ENCODE assay signal across 17 cellular contexts in genomic region chr7:155252388-155252957, GRCh38. TPM values are rescaled to one million over a fixed set of nuclear protein-coding genes. Genes with fewer than 3 reads are reported as not detected.
DNase-seq lines count a peak whose midpoint lies in the region; ATAC-seq and TF ChIP-seq lines count a peak whose summit lies in the region.
"Had no signal": no experiment of that assay in that cellular context is flagged by ENCODE, and none has a peak within 500 bp of the region (broad histone marks: within the 10 kb centered on the region; RNA-seq: fewer than 3 reads in every experiment).

No MANE protein-coding gene starts in this region.

- H3K4me3 ChIP-seq in breast epithelium = no peak overlapping the region
- H3K4me3 ChIP-seq: Peyer's patch, testis had no signal

- no peaks in the 10 kb centered on the region for H3K27me3 ChIP-seq in breast epithelium
- H3K27me3 ChIP-seq: Peyer's patch, testis had no signal

- no peak overlapping the region for H3K4me3 Mint-ChIP-seq in MCF 10A (ENCODE audit: unreplicated experiment)
- H3K4me3 Mint-ChIP-seq in mesothelial cell of epicardium = no peak overlapping the region
- H3K4me3 Mint-ChIP-seq in activated CD8-positive, alpha-beta memory T cell treated with anti-CD3 and anti-CD28 coated beads, Interleukin-2, amount 10 ng/mL, durations not matched to agents 7 days and 5 days = no peak overlapping the region
- H3K4me3 Mint-ChIP-seq: CD8-positive, alpha-beta T cell; dendritic cell treated with granulocyte-macrophage colony-stimulating factor and Interleukin-4, amounts not matched to agents 40 ng/mL and 50 ng/mL, for 4 days; naive thymus-derived CD8-positive, alpha-beta T cell had no signal

- no peaks in the 10 kb centered on the region for H3K36me3 ChIP-seq in breast epithelium
- H3K36me3 ChIP-seq: Peyer's patch had no signal

- H3K9me3 ChIP-seq in breast epithelium = no peaks in the 10 kb centered on the region
- H3K9me3 ChIP-seq: Peyer's patch, testis had no signal

- no peak for TF ChIP-seq POLR2A in breast epithelium (IDR thresholded peaks at IDR 0.05)

- intact Hi-C loops in breast epithelium (cut with DNase I; ENCODE audit: low total_unique reads) = no loop called here
- intact Hi-C loops in MCF 10A (cut with micrococcal nuclease) = no loop called here

- no peak overlapping the region for H3K27ac Mint-ChIP-seq in MCF 10A (ENCODE audit: low read depth, unreplicated experiment)
- H3K27ac Mint-ChIP-seq in mesothelial cell of epicardium = peak overlapping the region; percentile 21
- H3K27ac Mint-ChIP-seq in activated CD8-positive, alpha-beta memory T cell treated with anti-CD3 and anti-CD28 coated beads, Interleukin-2, amount 10 ng/mL, durations not matched to agents 7 days and 5 days = no peak overlapping the region
- H3K27ac Mint-ChIP-seq: activated T-helper 2 cell treated with anti-CD3 and anti-CD28 coated beads, Interferon-gamma antibody, Interleukin-2, Interleukin-4, amounts not matched to agents 10 μg/mL and 5 μg/mL and 100 μg/mL, durations not matched to agents 14 hours and 24 hours and 36 hours; CD8-positive, alpha-beta T cell; dendritic cell treated with granulocyte-macrophage colony-stimulating factor and Interleukin-4, amounts not matched to agents 40 ng/mL and 50 ng/mL, for 4 days; naive thymus-derived CD8-positive, alpha-beta T cell had no signal

- ATAC-seq in activated CD8-positive, alpha-beta memory T cell treated with anti-CD3 and anti-CD28 coated beads, Interleukin-2, amount 10 ng/mL, durations not matched to agents 7 days and 5 days = no peak
- ATAC-seq in HG03460 (IDR thresholded peaks at IDR 0.05; ENCODE audit: unreplicated experiment) = no peak
- ATAC-seq: CD8-positive, alpha-beta T cell; naive thymus-derived CD8-positive, alpha-beta T cell had no signal

- TF ChIP-seq CTCF in breast epithelium (IDR thresholded peaks at IDR 0.05) = peak in 1 of 3 donors; percentile 13
- TF ChIP-seq CTCF in MCF 10A (IDR thresholded peaks at IDR 0.05; ENCODE audit: unreplicated experiment) = no peak
- TF ChIP-seq CTCF in mesothelial cell of epicardium (IDR thresholded peaks at IDR 0.05; ENCODE audit: unreplicated experiment) = no peak

- POLR2A ChIA-PET in MCF 10A (lab: Yijun Ruan, JAX) = no interaction called here

- H3K9me3 Mint-ChIP-seq in MCF 10A (ENCODE audit: unreplicated experiment) (no peaks in the 10 kb centered on the region), mesothelial cell of epicardium (no peaks in the 10 kb centered on the region)
- H3K9me3 Mint-ChIP-seq in activated CD8-positive, alpha-beta memory T cell treated with anti-CD3 and anti-CD28 coated beads, Interleukin-2, amount 10 ng/mL, durations not matched to agents 7 days and 5 days (ENCODE audit: low read depth) = no peaks in the 10 kb centered on the region
- H3K9me3 Mint-ChIP-seq: activated T-helper 2 cell treated with anti-CD3 and anti-CD28 coated beads, Interferon-gamma antibody, Interleukin-2, Interleukin-4, amounts not matched to agents 10 μg/mL and 5 μg/mL and 100 μg/mL, durations not matched to agents 14 hours and 24 hours and 36 hours; CD8-positive, alpha-beta T cell; dendritic cell treated with granulocyte-macrophage colony-stimulating factor and Interleukin-4, amounts not matched to agents 40 ng/mL and 50 ng/mL, for 4 days; naive thymus-derived CD8-positive, alpha-beta T cell had no signal

- H3K4me1 Mint-ChIP-seq in MCF 10A (ENCODE audit: insufficient read depth, unreplicated experiment) (peaks cover 8% of the 10 kb centered on the region), mesothelial cell of epicardium (peaks cover 28% of the 10 kb centered on the region)
- H3K4me1 Mint-ChIP-seq in activated CD8-positive, alpha-beta memory T cell treated with anti-CD3 and anti-CD28 coated beads, Interleukin-2, amount 10 ng/mL, durations not matched to agents 7 days and 5 days = no peaks in the 10 kb centered on the region

- DNase-seq in breast epithelium (ENCODE audit: low spot score in 2 of 2) (no peak), MCF 10A (ENCODE audit: unreplicated experiment) (no peak), dermis blood vessel endothelial cell (peak; percentile 33), mesothelial cell of epicardium (ENCODE audit: low spot score in 2 of 2, unreplicated experiment in 2 of 2) (no peak), superior temporal gyrus (ENCODE audit: extremely low spot score) (no peak), NCI-H146 (lab: John Stamatoyannopoulos, UW) (no peak)
- DNase-seq in activated CD8-positive, alpha-beta memory T cell treated with anti-CD3 and anti-CD28 coated beads, Interleukin-2, amount 10 ng/mL, durations not matched to agents 7 days and 5 days = no peak
- DNase-seq: activated CD8-positive, alpha-beta memory T cell treated with anti-CD3 and anti-CD28 coated beads for 24 hours; CD8-positive, alpha-beta T cell; naive thymus-derived CD8-positive, alpha-beta T cell; NCI-H2081; NCI-H748 treated with DMSO at 0.1 percent for 48 hours; testis had no signal

- peaks cover 6% of the 10 kb centered on the region for H3K36me3 Mint-ChIP-seq in MCF 10A (ENCODE audit: insufficient read depth, unreplicated experiment)
- H3K36me3 Mint-ChIP-seq in mesothelial cell of epicardium = no peaks in the 10 kb centered on the region
- H3K36me3 Mint-ChIP-seq in activated CD8-positive, alpha-beta memory T cell treated with anti-CD3 and anti-CD28 coated beads, Interleukin-2, amount 10 ng/mL, durations not matched to agents 7 days and 5 days = no peaks in the 10 kb centered on the region
- H3K36me3 Mint-ChIP-seq: CD8-positive, alpha-beta T cell; naive thymus-derived CD8-positive, alpha-beta T cell had no signal

- H3K27me3 Mint-ChIP-seq in MCF 10A (ENCODE audit: insufficient read depth, unreplicated experiment) (no peaks in the 10 kb centered on the region), mesothelial cell of epicardium (ENCODE audit: low read depth) (no peaks in the 10 kb centered on the region)
- peaks cover 32% of the 10 kb centered on the region for H3K27me3 Mint-ChIP-seq in activated CD8-positive, alpha-beta memory T cell treated with anti-CD3 and anti-CD28 coated beads, Interleukin-2, amount 10 ng/mL, durations not matched to agents 7 days and 5 days

- peaks cover 0 to 9% of the 10 kb centered on the region in 2 donors for H3K4me1 ChIP-seq in breast epithelium
- H3K4me1 ChIP-seq: Peyer's patch had no signal

- CTCF ChIA-PET in MCF 10A (lab: Yijun Ruan, JAX) = interaction anchor here (0.9 to 2.0 kb wide), 4 partner anchors 13 to 252 kb away, joined by 3 to 6 read pairs (median 3); no protein-coding TSS in a partner anchor
- CTCF ChIA-PET in activated CD8-positive, alpha-beta memory T cell treated with anti-CD3 and anti-CD28 coated beads, Interleukin-2, amount 10 ng/mL, durations not matched to agents 7 days and 5 days (lab: Charles Lee) = no interaction called here

- H3K27ac ChIP-seq in breast epithelium = peak overlapping the region; percentile 23 to 35
- H3K27ac ChIP-seq: Peyer's patch had no signal

- no TSS peak for BruUV-seq in MCF 10A (replicated peaks; lab: Mats Ljungman, UMichigan)

RNA-seq across cellular contexts. Expression of gene INSIG1, which starts 45.2 kb away (rescaled TPM):
- total RNA-seq in breast epithelium (10 to 100 TPM; 37.0 to 89.6 (median 66.0) TPM), MCF 10A (2022) (11.2 and 12.4 TPM in 2 replicates), dermis blood vessel endothelial cell (93.9 and 140 TPM in 2 replicates), mesothelial cell of epicardium (38.2 to 44.3 TPM (median 39.1 TPM) in 3 replicates)
- 100 to 1,000 TPM; 145 to 164 TPM for total RNA-seq in activated CD8-positive, alpha-beta memory T cell treated with anti-CD3 and anti-CD28 coated beads, Interleukin-2, amount 10 ng/mL, durations not matched to agents 7 days and 5 days
